In the genomic region with DNA sequence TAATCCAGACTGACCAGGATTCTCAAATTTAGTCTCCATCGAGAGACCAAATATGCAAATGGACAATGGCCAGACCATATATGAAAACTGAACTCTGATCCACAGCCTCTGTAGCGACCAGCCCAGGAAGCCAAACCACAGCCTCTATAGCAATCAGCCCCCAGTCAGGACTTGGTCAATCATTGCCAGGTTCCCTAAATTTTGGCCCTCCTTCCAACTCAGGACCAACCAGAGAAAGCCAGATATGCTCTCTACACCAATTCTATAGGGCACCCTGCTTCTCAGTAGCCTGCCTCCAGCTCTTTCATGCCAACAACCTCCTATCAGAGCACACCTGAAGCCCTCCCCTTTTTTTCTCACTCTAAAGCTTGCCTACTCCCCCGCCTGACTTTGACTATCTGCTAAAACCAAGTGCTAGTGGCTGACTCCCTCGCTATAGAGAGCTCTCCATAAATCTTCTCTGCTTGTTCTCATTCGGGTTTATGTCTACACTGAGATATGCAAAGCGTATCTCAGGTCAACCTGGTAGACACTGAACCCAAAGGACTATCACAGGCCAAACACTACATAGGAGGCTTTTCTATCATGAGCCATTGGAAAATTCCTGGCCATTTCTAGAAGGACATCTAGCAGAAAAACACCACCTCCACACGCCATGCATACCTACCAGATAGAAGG, we compare ENCODE assay signal across 8 cellular contexts.
DNase-seq lines count a peak whose midpoint lies in the region; ATAC-seq and TF ChIP-seq lines count a peak whose summit lies in the region.

No MANE protein-coding gene starts in this region.

- ATAC-seq in GM18873 (IDR thresholded peaks at IDR 0.05; ENCODE audit: low FRiP score, unreplicated experiment) (peak; percentile 58), HG02642 (IDR thresholded peaks at IDR 0.05; ENCODE audit: poor library complexity, unreplicated experiment) (peak; percentile 61)

- H3K4me3 ChIP-seq in muscle layer of duodenum (ENCODE audit: low read depth in 1 of 2, low read length in 2 of 2) (no peak overlapping the region), adrenal gland (no peak overlapping the region)

- TF ChIP-seq CTCF in adrenal gland (IDR thresholded peaks at IDR 0.05), result no peak

- intact Hi-C loops in adrenal gland (cut with DNase I), result no loop called here

- H3K27me3 ChIP-seq in muscle layer of duodenum (ENCODE audit: low read depth, low read length), result no peaks in the 10 kb centered on the region
- no peaks in the 10 kb centered on the region for H3K27me3 ChIP-seq in adrenal gland

- WGBS in adrenal gland, 4 donors, result 89 to 95% (median 92%) methylated on average over 7 of the region's 7 CpGs

- no peak for TF ChIP-seq POLR2A in adrenal gland (IDR thresholded peaks at IDR 0.05)

- peaks cover 0 to 8% of the 10 kb centered on the region in 2 donors for H3K4me1 ChIP-seq in muscle layer of duodenum (ENCODE audit: control insufficient read depth in 1 of 2, insufficient read depth in 2 of 2, low read length in 2 of 2)
- no peaks in the 10 kb centered on the region for H3K4me1 ChIP-seq in adrenal gland (replicated peaks in 1 of 2)

- H3K36me3 ChIP-seq in muscle layer of duodenum (ENCODE audit: control insufficient read depth in 1 of 2, insufficient read depth in 2 of 2, low read length in 2 of 2), result no peaks in the 10 kb centered on the region
- H3K36me3 ChIP-seq in adrenal gland (replicated peaks in 1 of 2), result no peaks in the 10 kb centered on the region

- H3K9me3 ChIP-seq in muscle layer of duodenum (ENCODE audit: control insufficient read depth in 1 of 2, low read length in 2 of 2) (no peaks in the 10 kb centered on the region), adrenal gland (replicated peaks in 1 of 3) (no peaks in the 10 kb centered on the region)

- H3K27ac ChIP-seq in muscle layer of duodenum (ENCODE audit: low read length) (peak overlapping the region; percentile 49), adrenal gland (no peak overlapping the region)

- peak; percentile 75 to 76 for DNase-seq in NCI-H526 (lab: John Stamatoyannopoulos, UW)
- no peak for DNase-seq in iPS-NIHi7 (ENCODE audit: extremely low spot score)
- no peak for DNase-seq in occipital lobe (lab: John Stamatoyannopoulos, UW)
- DNase-seq in DMS153 treated with DMSO at 0.1 percent for 48 hours (lab: John Stamatoyannopoulos, UW; ENCODE audit: unreplicated experiment), result no peak
- no peak for DNase-seq in adrenal gland

Comparison
In these comparisons a context has a peak if more than half of its experiments do, and no peak if none do; other contexts are left out.
1. DNase-seq: peak in NCI-H526 (2 of 2); none in iPS-NIHi7 (single experiment), occipital lobe (single experiment), DMS153 treated with DMSO at 0.1 percent for 48 hours (single experiment) and adrenal gland (0 of 7).